8 cellular contexts compared by ENCODE assay signal in the genomic region with DNA sequence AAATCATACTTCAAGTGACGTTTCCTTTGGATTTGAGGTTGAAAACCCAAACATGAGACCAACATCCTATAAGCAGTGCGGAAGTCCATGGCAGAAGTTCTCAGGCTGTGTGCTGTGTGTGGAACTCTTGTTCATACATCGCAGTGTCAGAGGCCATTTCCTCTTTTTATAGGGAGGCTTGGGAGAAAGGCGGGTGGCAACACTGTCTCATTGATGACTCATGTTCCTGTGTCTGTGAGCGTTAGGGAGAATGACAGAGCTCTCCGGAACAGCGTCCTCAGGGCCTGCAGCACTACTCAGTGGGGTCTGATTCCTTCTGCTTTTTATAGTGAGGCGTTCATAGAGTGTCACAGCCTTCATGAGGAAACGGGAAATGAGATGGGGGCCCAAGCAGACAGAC.
A peak's percentile ranks its signal among the peaks of the same experiment; 100 is the strongest.
DNase-seq lines count a peak whose midpoint lies in the region; ATAC-seq and TF ChIP-seq lines count a peak whose summit lies in the region.

No MANE protein-coding gene starts in this region.

- H3K9me3 ChIP-seq in endodermal cell (ENCODE audit: control insufficient read depth, low read length): no peaks in the 10 kb centered on the region

- WGBS in endodermal cell (ENCODE audit: insufficient coverage in 1 of 2, insufficient read length in 1 of 2), 2 experiments: 63 to 76% methylated on average over 6 to 9 of the region's 9 CpGs

- peaks cover under 1% of the 10 kb centered on the region for H3K36me3 Mint-ChIP-seq in endodermal cell (ENCODE audit: low read depth)

- peak; percentile 93 for ATAC-seq in GM21825 (IDR thresholded peaks at IDR 0.05; ENCODE audit: unreplicated experiment)
- no peak for ATAC-seq in HG03025 (IDR thresholded peaks at IDR 0.05; ENCODE audit: low FRiP score, unreplicated experiment)
- ATAC-seq in GM19035 (IDR thresholded peaks at IDR 0.05; ENCODE audit: unreplicated experiment): no peak

- H3K4me3 Mint-ChIP-seq in endodermal cell: no peak overlapping the region

- DNase-seq in C1 segment of cervical spinal cord (lab: John Stamatoyannopoulos, UW) (peak in 9 of 14 donors; percentile 7 to 55 (median 24)), OCI-M1 (lab: John Stamatoyannopoulos, UW) (peak; percentile 94), endodermal cell (no peak), mucosa of gallbladder (ENCODE audit: low spot score) (peak; percentile 57), COLO668 (lab: John Stamatoyannopoulos, UW; ENCODE audit: unreplicated experiment) (no peak)

- no peak overlapping the region for H3K4me3 ChIP-seq in endodermal cell (ENCODE audit: low read length)

- H3K27ac ChIP-seq in endodermal cell (ENCODE audit: low read depth, low read length): no peak overlapping the region

- peaks cover 1% of the 10 kb centered on the region for H3K9me3 Mint-ChIP-seq in endodermal cell

- H3K9ac ChIP-seq in endodermal cell (ENCODE audit: extremely low read depth, low read length, poor library complexity, severe bottlenecking): no peak overlapping the region

- peaks cover 13% of the 10 kb centered on the region for H3K4me1 ChIP-seq in endodermal cell (ENCODE audit: control insufficient read depth, insufficient read depth, low read length)

- H3K4me1 Mint-ChIP-seq in endodermal cell: peaks cover 29% of the 10 kb centered on the region

- no peaks in the 10 kb centered on the region for H3K36me3 ChIP-seq in endodermal cell (ENCODE audit: control insufficient read depth, insufficient read depth, low read length)

- TF ChIP-seq CTCF in endodermal cell (conservative IDR thresholded peaks at IDR 0.05): no peak

- peaks cover 2% of the 10 kb centered on the region for H3K27me3 Mint-ChIP-seq in endodermal cell (ENCODE audit: insufficient read depth)

- H3K27ac Mint-ChIP-seq in endodermal cell: peak overlapping the region; percentile 38

- H3K27me3 ChIP-seq in endodermal cell (ENCODE audit: control insufficient read depth, insufficient read depth, low read length, poor library complexity, severe bottlenecking): no peaks in the 10 kb centered on the region

Comparison
In these comparisons a context has a peak if more than half of its experiments do, and no peak if none do; other contexts are left out.
1. DNase-seq: peak in C1 segment of cervical spinal cord (9 of 14), OCI-M1 (single experiment) and mucosa of gallbladder (single experiment); none in endodermal cell (single experiment) and COLO668 (single experiment).